In the genomic region with DNA sequence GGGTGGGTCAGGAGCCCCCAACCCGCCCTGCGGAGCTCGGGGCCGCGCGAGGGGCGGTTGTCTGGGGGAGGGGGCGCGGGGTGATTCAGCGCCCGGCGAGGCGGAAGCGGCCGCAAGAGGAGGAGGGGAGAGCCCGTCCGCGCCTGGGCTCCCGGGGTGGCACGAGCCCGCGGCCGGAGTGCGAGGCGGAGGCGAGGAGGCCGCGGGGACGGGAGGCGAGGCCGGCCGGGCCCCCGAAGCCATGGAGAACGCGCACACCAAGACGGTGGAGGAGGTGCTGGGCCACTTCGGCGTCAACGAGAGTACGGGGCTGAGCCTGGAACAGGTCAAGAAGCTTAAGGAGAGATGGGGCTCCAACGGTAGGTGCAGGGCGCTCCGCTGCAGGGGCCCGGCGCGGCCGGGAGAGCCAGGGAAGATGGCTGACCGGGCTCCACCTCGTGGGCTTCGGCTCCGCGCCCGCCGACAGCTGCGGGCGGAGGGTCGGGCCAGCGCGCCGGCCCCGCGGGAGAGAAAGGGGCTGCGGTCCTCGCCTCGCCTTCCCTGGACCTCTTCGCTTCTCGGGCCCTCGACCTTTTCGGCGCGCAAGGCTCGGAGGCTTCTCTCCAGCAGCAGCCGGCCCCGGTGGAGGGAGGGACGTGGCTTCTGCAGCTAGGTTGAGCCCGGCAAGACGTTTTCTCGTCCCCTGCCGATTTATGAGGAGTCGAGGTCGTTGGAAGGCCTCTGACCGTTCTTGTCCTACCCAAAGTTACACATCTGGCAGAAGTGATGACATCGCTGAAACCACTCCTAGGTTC, we compare ENCODE assay signal across 8 cellular contexts. TPM values are rescaled to one million over a fixed set of nuclear protein-coding genes. Genes with fewer than 3 reads are reported as not detected.
DNase-seq lines count a peak whose midpoint lies in the region; ATAC-seq and TF ChIP-seq lines count a peak whose summit lies in the region.

No MANE protein-coding gene starts in this region.

- TF ChIP-seq CTCF in RWPE2 (IDR thresholded peaks at IDR 0.05; ENCODE audit: poor library complexity, severe bottlenecking) = no peak

- H3K4me1 Mint-ChIP-seq in CD4-positive, alpha-beta memory T cell = peaks cover 41 to 60% (median 49%) of the 10 kb centered on the region in 4 donors

- H2AK5ac ChIP-seq in trophoblast cell (ENCODE audit: low read length) = peak overlapping the region; percentile 51

- H3K27me3 ChIP-seq in CD4-positive, alpha-beta memory T cell (ENCODE audit: insufficient read depth, low read length) = no peaks in the 10 kb centered on the region
- no peaks in the 10 kb centered on the region for H3K27me3 ChIP-seq in RWPE2 (ENCODE audit: insufficient read depth, poor library complexity, severe bottlenecking)
- H3K27me3 ChIP-seq in trophoblast cell (ENCODE audit: insufficient read depth, low read length) = no peaks in the 10 kb centered on the region

- H3K36me3 ChIP-seq in CD4-positive, alpha-beta memory T cell (ENCODE audit: insufficient read depth, low read length) = no peaks in the 10 kb centered on the region
- H3K36me3 ChIP-seq in RWPE2 (ENCODE audit: low read depth) (peaks cover 49% of the 10 kb centered on the region), trophoblast cell (ENCODE audit: control insufficient read depth in 1 of 2, insufficient read depth in 2 of 2, low read length in 2 of 2) (peaks cover 0 to 1% of the 10 kb centered on the region in 2 experiments)

- DNase-seq in CD4-positive, alpha-beta memory T cell = peak; percentile 31 to 58 (median 38)
- DNase-seq in RWPE2 (ENCODE audit: low spot score) (no peak), head of caudate nucleus (peak in 38 of 42 donors; percentile 7 to 74 (median 46)), trophoblast cell (peak; percentile 49 to 88), ureter (ENCODE audit: low spot score) (peak; percentile 56)
- peak; percentile 50 for DNase-seq in activated naive CD4-positive, alpha-beta T cell treated with anti-CD3 and anti-CD28 coated beads, Interleukin-2, amount 50 U/mL, for 16 hours

- H2AFZ ChIP-seq in trophoblast cell (ENCODE audit: insufficient read depth, low read length, poor library complexity) = peak overlapping the region; percentile 27

- H3K23ac ChIP-seq in trophoblast cell (ENCODE audit: low read length) = peak overlapping the region; percentile 27

- H4K91ac ChIP-seq in trophoblast cell (ENCODE audit: low read depth, low read length) = peak overlapping the region; percentile 88

- no peak overlapping the region for H2BK12ac ChIP-seq in trophoblast cell (ENCODE audit: low read length)

- H3K36me3 Mint-ChIP-seq in CD4-positive, alpha-beta memory T cell = peaks cover 10 to 32% of the 10 kb centered on the region in 2 donors

- H3K4me3 Mint-ChIP-seq in CD4-positive, alpha-beta memory T cell = peak overlapping the region; percentile 78 to 94 (median 92)

- CTCF ChIA-PET in CD4-positive, alpha-beta memory T cell (lab: Charles Lee; ENCODE audit: partially characterized antibody) = interaction anchor here (2.8 kb wide), 1 partner anchor 150 kb away, joined by 11 read pairs; no protein-coding TSS in a partner anchor

- H3K4me1 ChIP-seq in CD4-positive, alpha-beta memory T cell (ENCODE audit: insufficient read depth, low read length) = peaks cover 55% of the 10 kb centered on the region
- H3K4me1 ChIP-seq in RWPE2 (ENCODE audit: insufficient read depth, poor library complexity, severe bottlenecking) = peaks cover 30% of the 10 kb centered on the region
- H3K4me1 ChIP-seq in trophoblast cell (ENCODE audit: control insufficient read depth in 1 of 2, insufficient read depth in 2 of 2, low read length in 2 of 2) = no peaks in the 10 kb centered on the region

- peak overlapping the region; percentile 99 for H3K9ac ChIP-seq in trophoblast cell (ENCODE audit: low read length)

- peak overlapping the region; percentile 64 for H4K8ac ChIP-seq in trophoblast cell (ENCODE audit: low read depth, low read length)

- H3K9me3 Mint-ChIP-seq in CD4-positive, alpha-beta memory T cell = no peaks in the 10 kb centered on the region

- peak overlapping the region; percentile 89 to 98 (median 93) for H3K27ac Mint-ChIP-seq in CD4-positive, alpha-beta memory T cell

- intact Hi-C loops in CD4-positive, alpha-beta memory T cell (cut with micrococcal nuclease) = loop anchor here (1.0 to 5.0 kb wide), 8 partner anchors 121 to 568 kb away; a partner anchor contains a TSS
- intact Hi-C loops in head of caudate nucleus (cut with DNase I) = loop anchor here (5.0 to 10.0 kb wide), 2 partner anchors 153 to 159 kb away; a partner anchor contains a TSS

- H3K9me3 ChIP-seq in CD4-positive, alpha-beta memory T cell (ENCODE audit: control insufficient read depth in 1 of 2, low read length in 2 of 2) = no peaks in the 10 kb centered on the region
- H3K9me3 ChIP-seq in RWPE2 (ENCODE audit: severe bottlenecking) (no peaks in the 10 kb centered on the region), trophoblast cell (ENCODE audit: insufficient read depth, low read depth, low read length) (no peaks in the 10 kb centered on the region)

- peak overlapping the region; percentile 89 for H3K14ac ChIP-seq in trophoblast cell (ENCODE audit: low read length)

- peaks cover 11% of the 10 kb centered on the region for H3K79me2 ChIP-seq in trophoblast cell (ENCODE audit: control insufficient read depth, insufficient read depth, low read length, poor library complexity)

- H3K27ac ChIP-seq in CD4-positive, alpha-beta memory T cell (ENCODE audit: low read depth, low read length) = peak overlapping the region; percentile 84
- H3K27ac ChIP-seq in RWPE2 (ENCODE audit: poor library complexity, severe bottlenecking) (peak overlapping the region; percentile 89), trophoblast cell (ENCODE audit: low read depth, low read length) (peak overlapping the region; percentile 90)

- H3K4ac ChIP-seq in trophoblast cell (ENCODE audit: low read depth, low read length) = peak overlapping the region; percentile 91

- POLR2A ChIA-PET in CD4-positive, alpha-beta memory T cell (lab: Charles Lee; ENCODE audit: partially characterized antibody) = interaction anchor here (0.8 to 3.1 kb wide), 13 partner anchors 12 to 285 kb away, joined by 3 to 27 read pairs (median 8); a partner anchor contains a TSS

- WGBS in trophoblast cell (ENCODE audit: extremely low coverage, insufficient coverage, insufficient read length) = no CpG with 5 or more reads among the region's 83 CpGs

- peak overlapping the region; percentile 98 for H3K18ac ChIP-seq in trophoblast cell (ENCODE audit: low read length)

- H3K27me3 Mint-ChIP-seq in CD4-positive, alpha-beta memory T cell = no peaks in the 10 kb centered on the region

- ATAC-seq in GM19324 (IDR thresholded peaks at IDR 0.05; ENCODE audit: low FRiP score, unreplicated experiment) (peak; percentile 37), HG03439 (IDR thresholded peaks at IDR 0.05; ENCODE audit: unreplicated experiment) (peak; percentile 35), RWPE2 (ENCODE audit: low read depth) (peak; percentile 32)

- H2BK5ac ChIP-seq in trophoblast cell (ENCODE audit: low read depth, low read length, poor library complexity) = peak overlapping the region; percentile 84

- H3K79me1 ChIP-seq in trophoblast cell (ENCODE audit: low read length) = peaks cover 14% of the 10 kb centered on the region

- peak overlapping the region; percentile 80 to 88 for H3K4me3 ChIP-seq in CD4-positive, alpha-beta memory T cell (ENCODE audit: low read length in 2 of 2)
- H3K4me3 ChIP-seq in RWPE2 (ENCODE audit: severe bottlenecking) = peak overlapping the region; percentile 66
- peak overlapping the region; percentile 99 for H3K4me3 ChIP-seq in trophoblast cell (ENCODE audit: low read depth, low read length)

- H2BK120ac ChIP-seq in trophoblast cell (ENCODE audit: insufficient read depth, low read length, poor library complexity) = peak overlapping the region; percentile 69

- peak overlapping the region; percentile 73 for H4K12ac ChIP-seq in trophoblast cell (ENCODE audit: low read depth, low read length)

- H3K4me2 ChIP-seq in trophoblast cell (ENCODE audit: low read length) = peak overlapping the region; percentile 74

RNA-seq across cellular contexts. Expression of a gene that starts 0.7 kb away (rescaled TPM):
- 10 to 100 TPM; 90.4 to 91.0 TPM for total RNA-seq in CD4-positive, alpha-beta memory T cell
- 1 to 10 TPM; 1.8 to 5.5 TPM for polyA plus RNA-seq in CD4-positive, alpha-beta memory T cell
- polyA plus RNA-seq in trophoblast cell (2013) = 110 and 113 TPM in 2 replicates
- total RNA-seq in ureter = 357 TPM
